Comparison of ENCODE assay signal across 8 cellular contexts in the genomic region with DNA sequence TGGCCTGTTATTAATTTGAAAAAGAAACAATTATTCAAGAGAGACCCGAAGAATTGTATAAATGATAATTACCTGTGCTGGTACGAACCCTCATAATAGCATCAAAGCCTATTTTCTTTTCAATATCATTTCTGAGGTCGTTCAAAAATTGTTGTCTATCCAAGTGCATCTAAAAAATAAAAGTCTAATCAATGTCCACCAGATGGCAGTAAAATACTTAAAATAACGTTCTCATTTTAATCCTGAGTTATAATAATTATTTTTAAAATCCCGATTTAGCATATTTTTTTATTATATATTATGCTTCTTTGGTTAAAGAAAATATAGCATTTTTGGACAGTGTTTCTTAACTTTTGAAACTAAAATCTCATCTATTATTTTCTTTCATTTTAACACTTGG. TPM values are rescaled to one million over a fixed set of nuclear protein-coding genes. Genes with fewer than 3 reads are reported as not detected.
DNase-seq lines count a peak whose midpoint lies in the region; ATAC-seq and TF ChIP-seq lines count a peak whose summit lies in the region.

No MANE protein-coding gene starts in this region.

- CTCF ChIA-PET in OCI-LY7 (lab: Charles Lee; ENCODE audit: unreplicated experiment), result interaction anchor here (0.6 kb wide), 1 partner anchor 64 kb away, joined by 4 read pairs; no protein-coding TSS in a partner anchor

- H4K20me1 ChIP-seq in OCI-LY7 (ENCODE audit: insufficient read depth, low read length), result no peaks in the 10 kb centered on the region

- H3K4me3 ChIP-seq in OCI-LY7 (ENCODE audit: low read depth, low read length, poor library complexity, severe bottlenecking), result no peak overlapping the region
- no peak overlapping the region for H3K4me3 ChIP-seq in fibroblast of mammary gland (ENCODE audit: control insufficient read depth, low read depth, low read length)
- H3K4me3 ChIP-seq in gastrocnemius medialis, result peak overlapping the region; percentile 15 to 33 (median 20)

- H2AFZ ChIP-seq in OCI-LY7 (ENCODE audit: low read length), result no peak overlapping the region

- POLR2A ChIA-PET in OCI-LY7 (lab: Charles Lee), result interaction anchor here (0.9 kb wide), 1 partner anchor 15 kb away, joined by 4 read pairs; no protein-coding TSS in a partner anchor

- TF ChIP-seq POLR2A in gastrocnemius medialis (IDR thresholded peaks at IDR 0.05), result no peak

- no TSS peak for BruUV-seq in OCI-LY7 (replicated peaks; lab: Mats Ljungman, UMichigan)

- no peak overlapping the region for H3K27ac ChIP-seq in OCI-LY7 (ENCODE audit: low read depth, low read length, poor library complexity, severe bottlenecking)
- peak overlapping the region; percentile 30 to 63 (median 43) for H3K27ac ChIP-seq in gastrocnemius medialis

- peaks cover 77% of the 10 kb centered on the region for H3K36me3 ChIP-seq in OCI-LY7 (ENCODE audit: insufficient read depth, low read length)
- H3K36me3 ChIP-seq in gastrocnemius medialis, result peaks cover 0 to 35% of the 10 kb centered on the region in 2 donors

- peak; percentile 26 for DNase-seq in DMS53 (lab: John Stamatoyannopoulos, UW)
- no peak for DNase-seq in DMS53 treated with DMSO at 0.1 percent for 48 hours (lab: John Stamatoyannopoulos, UW; ENCODE audit: unreplicated experiment)
- DNase-seq in OCI-LY7 (ENCODE audit: low spot score), result peak; percentile 58
- DNase-seq in fibroblast of mammary gland (ENCODE audit: low read depth), result peak; percentile 45
- no peak for DNase-seq in gastrocnemius medialis
- DNase-seq in cortex of kidney (lab: John Stamatoyannopoulos, UW), result no peak
- no peak for DNase-seq in posterior cingulate gyrus

- in situ Hi-C loops in gastrocnemius medialis (cut with MboI; ENCODE audit: low sequenced_read_pairs in 4 of 4), result loop anchor here in 3 of 4 donors (10.0 kb wide), 1 partner anchor 234 kb away; no protein-coding TSS in a partner anchor

- no peaks in the 10 kb centered on the region for H3K4me1 ChIP-seq in OCI-LY7 (ENCODE audit: insufficient read depth, low read length, poor library complexity, severe bottlenecking)
- H3K4me1 ChIP-seq in gastrocnemius medialis, result peaks cover 14 to 25% of the 10 kb centered on the region in 2 donors

- H3K9me2 ChIP-seq in OCI-LY7 (ENCODE audit: insufficient read depth, low read length), result no peaks in the 10 kb centered on the region

- ATAC-seq in gastrocnemius medialis, result no peak
- no peak for ATAC-seq in GM21360 (IDR thresholded peaks at IDR 0.05; ENCODE audit: unreplicated experiment)

- H3K79me2 ChIP-seq in OCI-LY7 (ENCODE audit: insufficient read depth, low read depth, low read length), result no peaks in the 10 kb centered on the region

- TF ChIP-seq CTCF in OCI-LY7 (conservative IDR thresholded peaks at IDR 0.05; ENCODE audit: low read length), result peak; percentile 84
- peak; percentile 31 for TF ChIP-seq CTCF in fibroblast of mammary gland (conservative IDR thresholded peaks at IDR 0.05; ENCODE audit: control insufficient read depth, insufficient read depth, low read depth, low read length)
- peak; percentile 31 to 60 (median 51) for TF ChIP-seq CTCF in gastrocnemius medialis (IDR thresholded peaks at IDR 0.05 in 4 of 5, conservative IDR thresholded peaks at IDR 0.05 in 1 of 5)

- intact Hi-C loops in OCI-LY7 (cut with micrococcal nuclease; ENCODE audit: unreplicated experiment) (loop anchor here (1.0 kb wide), 1 partner anchor 147 kb away; the partner anchor contains the start of gene SYNPO2), gastrocnemius medialis (cut with DNase I; ENCODE audit: low total_unique reads) (loop anchor here (1.0 to 10.0 kb wide), 6 partner anchors 124 to 544 kb away; partner anchors contain the start of gene USP53), posterior cingulate gyrus (cut with DNase I) (loop anchor here (2.0 to 10.0 kb wide), 2 partner anchors 150 to 224 kb away; no protein-coding TSS in a partner anchor)

- H3K9me3 ChIP-seq in OCI-LY7 (ENCODE audit: low read length) (no peaks in the 10 kb centered on the region), gastrocnemius medialis (no peaks in the 10 kb centered on the region)

- H3K27me3 ChIP-seq in gastrocnemius medialis, result no peaks in the 10 kb centered on the region

- no peak overlapping the region for H3K4me2 ChIP-seq in OCI-LY7 (ENCODE audit: low read length)

RNA-seq across cellular contexts. Expression of gene METTL14, which starts 55.7 kb away (rescaled TPM):
- 17.5 and 36.2 TPM in 2 replicates for total RNA-seq in OCI-LY7 (2014; rRNA removed; shearing (Covaris generic))
- total RNA-seq in OCI-LY7 (2022) (41.7 and 45.7 TPM in 2 replicates), gastrocnemius medialis (10 to 100 TPM in 3 of 4 donors, 1 to 10 TPM in 1; 8.2 to 31.8 (median 17.3) TPM)

Comparison
In these comparisons a context has a peak if more than half of its experiments do, and no peak if none do; other contexts are left out.
1. DNase-seq: peak in DMS53 (single experiment), OCI-LY7 (single experiment) and fibroblast of mammary gland (single experiment); none in DMS53 treated with DMSO at 0.1 percent for 48 hours (single experiment), gastrocnemius medialis (0 of 2), cortex of kidney (single experiment) and posterior cingulate gyrus (0 of 10).
2. H3K4me3 ChIP-seq: peak in gastrocnemius medialis (4 of 4); none in OCI-LY7 (single experiment) and fibroblast of mammary gland (single experiment).
3. CTCF ChIP-seq: peak in every context shown above with its lines; median percentile 84 in OCI-LY7; 51 in gastrocnemius medialis; 31 in fibroblast of mammary gland.